ENCODE assay signal across 23 cellular contexts in genomic region chr6:54706844-54707243, GRCh38.
"Had no signal": no experiment of that assay in that cellular context is flagged by ENCODE, and none has a peak within 500 bp of the region (broad histone marks: within the 10 kb centered on the region; RNA-seq: fewer than 3 reads in every experiment).

No MANE protein-coding gene starts in this region.

- H3K4me1 Mint-ChIP-seq: naive B cell had no signal

- H3K27me3 Mint-ChIP-seq: dendritic cell treated with granulocyte-macrophage colony-stimulating factor and Interleukin-4, amounts not matched to agents 40 ng/mL and 50 ng/mL, for 4 days; effector memory CD8-positive, alpha-beta T cell; naive B cell had no signal

- ATAC-seq: effector memory CD8-positive, alpha-beta T cell; esophagus mucosa; gastrocnemius medialis; heart right ventricle; left cardiac atrium; left lung; left ventricle myocardium superior; lower lobe of right lung; mucosa of descending colon had no signal

- H3K36me3 ChIP-seq: colonic mucosa, esophagus squamous epithelium, gastrocnemius medialis, heart right ventricle, left lung, lower lobe of right lung had no signal

- H3K4me1 ChIP-seq: colonic mucosa, esophagus squamous epithelium, left lung, lower lobe of right lung had no signal

- H3K27me3 ChIP-seq: colonic mucosa, esophagus squamous epithelium, gastrocnemius medialis, heart right ventricle, left lung had no signal

- H3K9me3 Mint-ChIP-seq: dendritic cell treated with granulocyte-macrophage colony-stimulating factor and Interleukin-4, amounts not matched to agents 40 ng/mL and 50 ng/mL, for 4 days; effector memory CD8-positive, alpha-beta T cell; endodermal cell; mesothelial cell of epicardium had no signal

- H3K9me3 ChIP-seq: colonic mucosa, esophagus squamous epithelium, gastrocnemius medialis, heart right ventricle, left lung, lower lobe of right lung, mucosa of descending colon had no signal

- H3K4me3 ChIP-seq: colonic mucosa, esophagus squamous epithelium, gastrocnemius medialis, heart right ventricle, left lung, lower lobe of right lung, mucosa of descending colon had no signal

- H3K27ac ChIP-seq: colonic mucosa, epithelial cell of prostate, esophagus squamous epithelium, gastrocnemius medialis, heart right ventricle, left lung, lower lobe of right lung had no signal

- DNase-seq: colonic mucosa; cortex of kidney; effector CD8-positive, alpha-beta T cell; effector memory CD8-positive, alpha-beta T cell; endodermal cell; erythroblast; esophagus squamous epithelium; gastrocnemius medialis; glutamatergic neuron; head of caudate nucleus; heart right ventricle; hippocampal formation; left cardiac atrium; left lung; left ventricle myocardium superior; lower lobe of right lung; mesenchymal stem cell; mucosa of descending colon; naive B cell had no signal

- H3K36me3 Mint-ChIP-seq: mesothelial cell of epicardium, naive B cell had no signal

- H3K4me3 Mint-ChIP-seq: dendritic cell treated with granulocyte-macrophage colony-stimulating factor and Interleukin-4, amounts not matched to agents 40 ng/mL and 50 ng/mL, for 4 days; effector memory CD8-positive, alpha-beta T cell; endodermal cell; mesothelial cell of epicardium; naive B cell had no signal

- H3K27ac Mint-ChIP-seq: dendritic cell treated with granulocyte-macrophage colony-stimulating factor and Interleukin-4, amounts not matched to agents 40 ng/mL and 50 ng/mL, for 4 days; effector memory CD8-positive, alpha-beta T cell; endodermal cell; mesothelial cell of epicardium; naive B cell had no signal
